38 cellular contexts compared by ENCODE assay signal in the genomic region with DNA sequence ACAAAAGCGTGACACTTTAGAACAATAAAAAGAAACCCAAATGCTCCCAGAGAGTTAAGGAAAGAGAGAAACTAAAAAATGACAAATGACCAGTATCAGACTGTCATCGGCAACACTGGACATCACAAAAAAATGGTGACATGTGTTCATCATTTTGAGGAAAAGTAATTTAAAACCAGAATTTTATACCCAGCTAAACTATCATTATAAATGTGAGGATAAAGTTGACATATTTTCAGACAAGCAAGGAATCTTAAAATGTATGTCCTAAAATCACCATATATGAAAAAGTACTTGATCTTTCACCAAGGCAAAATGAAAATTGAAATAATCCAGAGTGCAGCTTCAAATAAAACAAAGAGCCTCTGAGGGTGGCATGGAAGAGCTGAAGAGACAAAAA. TPM values are rescaled to one million over a fixed set of nuclear protein-coding genes. Genes with fewer than 3 reads are reported as not detected.
"Had no signal": no experiment of that assay in that cellular context is flagged by ENCODE, and none has a peak within 500 bp of the region (broad histone marks: within the 10 kb centered on the region; RNA-seq: fewer than 3 reads in every experiment).

No MANE protein-coding gene starts in this region.

- ATAC-seq: activated CD8-positive, alpha-beta T cell treated with anti-CD3 and anti-CD28 coated beads for 36 hours; activated naive CD4-positive, alpha-beta T cell treated with anti-CD3 and anti-CD28 coated beads, Interleukin-2, amount 50 U/mL, for 72 hours; activated T-helper 17 cell treated with anti-CD3 and anti-CD28 coated beads, Interleukin-2, amount 50 U/mL, for 72 hours; body of pancreas had no signal

- H3K27me3 Mint-ChIP-seq: activated CD8-positive, alpha-beta T cell treated with anti-CD3 and anti-CD28 coated beads for 36 hours; activated naive CD8-positive, alpha-beta T cell treated with anti-CD3 and anti-CD28 coated beads for 36 hours had no signal

- H3K4me1 Mint-ChIP-seq: activated B cell treated with CpG ODN at 0.5 μM for 24 hours; activated naive CD8-positive, alpha-beta T cell treated with anti-CD3 and anti-CD28 coated beads for 36 hours; activated T-helper 17 cell treated with anti-CD3 and anti-CD28 coated beads, Interleukin-2, amount 50 U/mL, for 72 hours had no signal

- H3K36me3 ChIP-seq: adrenal gland, brain microvascular endothelial cell, breast epithelium had no signal

- DNase-seq: activated B cell treated with CpG ODN at 0.5 μM for 24 hours; activated CD4-positive, alpha-beta memory T cell treated with anti-CD3 and anti-CD28 coated beads for 36 hours; activated CD4-positive, alpha-beta T cell treated with anti-CD3 and anti-CD28 coated beads for 4 hours; activated CD4-positive, alpha-beta T cell treated with anti-CD3 and anti-CD28 coated beads, Interleukin-2, amount 10 ng/mL, durations not matched to agents 24 days and 14 days; activated CD4-positive, alpha-beta T cell treated with anti-CD3 and anti-CD28 coated beads, Interleukin-2, amount 50 U/mL, for 1 hour; activated CD4-positive, alpha-beta T cell treated with anti-CD3 and anti-CD28 coated beads, Interleukin-2, amount 50 U/mL, for 4 hours; activated CD4-positive, CD25-positive, alpha-beta regulatory T cell treated with anti-CD3 and anti-CD28 coated beads, Interleukin-2, amount 50 U/mL, for 72 hours; activated CD8-positive, alpha-beta memory T cell treated with anti-CD3 and anti-CD28 coated beads, Interleukin-2, amount 50 U/mL, for 4 hours; activated CD8-positive, alpha-beta T cell treated with anti-CD3 and anti-CD28 coated beads for 36 hours; activated effector memory CD4-positive, alpha-beta T cell treated with anti-CD3 and anti-CD28 coated beads, Interleukin-2, amount 50 U/mL, for 16 hours; activated gamma-delta T cell treated with Interleukin-2 at 50 U/mL for 16 hours; activated naive CD4-positive, alpha-beta T cell; activated naive CD4-positive, alpha-beta T cell treated with anti-CD3 and anti-CD28 coated beads for 36 hours; activated naive CD8-positive, alpha-beta T cell treated with anti-CD3 and anti-CD28 coated beads for 36 hours; activated T-cell treated with anti-CD3 and anti-CD28 coated beads for 4 hours; activated T-cell treated with anti-CD3 and anti-CD28 coated beads, Interleukin-2, amount 50 U/mL, for 1 hour; activated T-cell treated with anti-CD3 and anti-CD28 coated beads, Interleukin-2, amount 50 U/mL, for 48 hours; adrenal gland; amniotic stem cell; aorta; body of pancreas; brain microvascular endothelial cell; central memory CD4-positive, alpha-beta T cell; T-helper 1 cell; T-helper 2 cell; T-helper 9 cell had no signal

- H3K4me3 Mint-ChIP-seq: activated B cell treated with CpG ODN at 0.5 μM for 24 hours; activated CD4-positive, alpha-beta memory T cell treated with anti-CD3 and anti-CD28 coated beads for 36 hours; activated CD4-positive, alpha-beta T cell treated with anti-CD3 and anti-CD28 coated beads, Interleukin-2, amount 10 ng/mL, durations not matched to agents 24 days and 14 days; activated CD8-positive, alpha-beta T cell treated with anti-CD3 and anti-CD28 coated beads for 36 hours; activated naive CD4-positive, alpha-beta T cell treated with anti-CD3 and anti-CD28 coated beads for 36 hours; activated naive CD8-positive, alpha-beta T cell treated with anti-CD3 and anti-CD28 coated beads for 36 hours; activated T-helper 1 cell treated with anti-CD3 and anti-CD28 coated beads, Interleukin-12 subunit alpha, Interleukin-12 subunit beta, Interleukin-2, Interleukin-4 antibody, amounts not matched to agents 30 ng/mL and 10 ng/mL and 1 ng/mL, durations not matched to agents 14 hours and 24 hours and 36 hours; activated T-helper 17 cell treated with anti-CD3 and anti-CD28 coated beads, Interleukin-2, amount 50 U/mL, for 72 hours; T-helper 1 cell treated with Interleukin-12 subunit alpha and Interleukin-12 subunit beta and Interleukin-4 antibody, amounts not matched to agents 30 μg/mL and 1 μg/mL, for 36 hours; T-helper 2 cell treated with Interferon-gamma antibody and Interleukin-4, amounts not matched to agents 5 μg/mL and 100 μg/mL, for 36 hours had no signal

- H3K4me1 ChIP-seq: adrenal gland, body of pancreas, breast epithelium had no signal

- H3K27me3 ChIP-seq: adrenal gland, body of pancreas, brain microvascular endothelial cell had no signal

- H3K27ac ChIP-seq: adrenal gland, body of pancreas, brain microvascular endothelial cell, breast epithelium had no signal

- H3K9me3 ChIP-seq: adrenal gland, body of pancreas had no signal

- H3K4me3 ChIP-seq: adrenal gland, body of pancreas, breast epithelium had no signal

- H3K27ac Mint-ChIP-seq: activated B cell treated with CpG ODN at 0.5 μM for 24 hours; activated CD4-positive, alpha-beta memory T cell treated with anti-CD3 and anti-CD28 coated beads for 36 hours; activated CD4-positive, alpha-beta T cell treated with anti-CD3 and anti-CD28 coated beads, Interleukin-2, amount 10 ng/mL, durations not matched to agents 24 days and 14 days; activated CD8-positive, alpha-beta T cell treated with anti-CD3 and anti-CD28 coated beads for 36 hours; activated naive CD4-positive, alpha-beta T cell treated with anti-CD3 and anti-CD28 coated beads for 36 hours; activated naive CD8-positive, alpha-beta T cell treated with anti-CD3 and anti-CD28 coated beads for 36 hours; activated T-helper 1 cell treated with anti-CD3 and anti-CD28 coated beads, Interleukin-12 subunit alpha, Interleukin-12 subunit beta, Interleukin-2, Interleukin-4 antibody, amounts not matched to agents 30 ng/mL and 10 ng/mL and 1 ng/mL, durations not matched to agents 14 hours and 24 hours and 36 hours; activated T-helper 17 cell treated with anti-CD3 and anti-CD28 coated beads, Interleukin-2, amount 50 U/mL, for 72 hours; T-helper 1 cell treated with Interleukin-12 subunit alpha and Interleukin-12 subunit beta and Interleukin-4 antibody, amounts not matched to agents 30 μg/mL and 1 μg/mL, for 36 hours; T-helper 2 cell treated with Interferon-gamma antibody and Interleukin-4, amounts not matched to agents 5 μg/mL and 100 μg/mL, for 36 hours had no signal

- FAIRE-seq: astrocyte, colon, TTC549 had no signal

RNA-seq across cellular contexts. Expression of a gene that starts 1.3 kb away (rescaled TPM):
- total RNA-seq: activated B cell treated with CpG ODN at 0.5 μM for 24 hours; activated CD4-positive, alpha-beta memory T cell treated with anti-CD3 and anti-CD28 coated beads for 36 hours; activated CD4-positive, alpha-beta T cell treated with anti-CD3 and anti-CD28 coated beads, Interleukin-2, amount 10 ng/mL, durations not matched to agents 24 days and 14 days; activated CD8-positive, alpha-beta memory T cell treated with anti-CD3 and anti-CD28 coated beads for 36 hours; activated CD8-positive, alpha-beta T cell treated with anti-CD3 and anti-CD28 coated beads for 36 hours; activated naive CD4-positive, alpha-beta T cell treated with anti-CD3 and anti-CD28 coated beads for 36 hours; activated naive CD4-positive, alpha-beta T cell treated with anti-CD3 and anti-CD28 coated beads, Interleukin-2, amount 50 U/mL, for 72 hours; activated naive CD8-positive, alpha-beta T cell treated with anti-CD3 and anti-CD28 coated beads for 36 hours; activated T-helper 1 cell treated with anti-CD3 and anti-CD28 coated beads, Interleukin-12 subunit alpha, Interleukin-12 subunit beta, Interleukin-2, Interleukin-4 antibody, amounts not matched to agents 30 ng/mL and 10 ng/mL and 1 ng/mL, durations not matched to agents 14 hours and 24 hours and 36 hours; activated T-helper 17 cell treated with anti-CD3 and anti-CD28 coated beads, Interleukin-2, amount 50 U/mL, for 72 hours; adrenal gland; aorta; astrocyte; body of pancreas; breast epithelium; cardiac septum; cerebellum had no signal
- polyA plus RNA-seq: adrenal gland, aorta had no signal

RNA-seq across cellular contexts. Expression of a gene that starts 7.7 kb away (rescaled TPM):
- total RNA-seq: activated B cell treated with CpG ODN at 0.5 μM for 24 hours; activated CD4-positive, alpha-beta memory T cell treated with anti-CD3 and anti-CD28 coated beads for 36 hours; activated CD4-positive, alpha-beta T cell treated with anti-CD3 and anti-CD28 coated beads, Interleukin-2, amount 10 ng/mL, durations not matched to agents 24 days and 14 days; activated CD8-positive, alpha-beta memory T cell treated with anti-CD3 and anti-CD28 coated beads for 36 hours; activated CD8-positive, alpha-beta T cell treated with anti-CD3 and anti-CD28 coated beads for 36 hours; activated naive CD4-positive, alpha-beta T cell treated with anti-CD3 and anti-CD28 coated beads for 36 hours; activated naive CD4-positive, alpha-beta T cell treated with anti-CD3 and anti-CD28 coated beads, Interleukin-2, amount 50 U/mL, for 72 hours; activated naive CD8-positive, alpha-beta T cell treated with anti-CD3 and anti-CD28 coated beads for 36 hours; activated T-helper 1 cell treated with anti-CD3 and anti-CD28 coated beads, Interleukin-12 subunit alpha, Interleukin-12 subunit beta, Interleukin-2, Interleukin-4 antibody, amounts not matched to agents 30 ng/mL and 10 ng/mL and 1 ng/mL, durations not matched to agents 14 hours and 24 hours and 36 hours; activated T-helper 17 cell treated with anti-CD3 and anti-CD28 coated beads, Interleukin-2, amount 50 U/mL, for 72 hours; adrenal gland; aorta; astrocyte; body of pancreas; breast epithelium; cardiac septum; cerebellum had no signal
- polyA plus RNA-seq: adrenal gland, aorta had no signal

RNA-seq across cellular contexts. Expression of a gene that starts 9.6 kb away (rescaled TPM):
- total RNA-seq: activated B cell treated with CpG ODN at 0.5 μM for 24 hours; activated CD4-positive, alpha-beta memory T cell treated with anti-CD3 and anti-CD28 coated beads for 36 hours; activated CD4-positive, alpha-beta T cell treated with anti-CD3 and anti-CD28 coated beads, Interleukin-2, amount 10 ng/mL, durations not matched to agents 24 days and 14 days; activated CD8-positive, alpha-beta memory T cell treated with anti-CD3 and anti-CD28 coated beads for 36 hours; activated CD8-positive, alpha-beta T cell treated with anti-CD3 and anti-CD28 coated beads for 36 hours; activated naive CD4-positive, alpha-beta T cell treated with anti-CD3 and anti-CD28 coated beads for 36 hours; activated naive CD4-positive, alpha-beta T cell treated with anti-CD3 and anti-CD28 coated beads, Interleukin-2, amount 50 U/mL, for 72 hours; activated naive CD8-positive, alpha-beta T cell treated with anti-CD3 and anti-CD28 coated beads for 36 hours; activated T-helper 1 cell treated with anti-CD3 and anti-CD28 coated beads, Interleukin-12 subunit alpha, Interleukin-12 subunit beta, Interleukin-2, Interleukin-4 antibody, amounts not matched to agents 30 ng/mL and 10 ng/mL and 1 ng/mL, durations not matched to agents 14 hours and 24 hours and 36 hours; activated T-helper 17 cell treated with anti-CD3 and anti-CD28 coated beads, Interleukin-2, amount 50 U/mL, for 72 hours; adrenal gland; aorta; astrocyte; body of pancreas; breast epithelium; cardiac septum; cerebellum had no signal
- polyA plus RNA-seq: adrenal gland, aorta had no signal

RNA-seq across cellular contexts. Expression of a gene that starts 12.9 kb away (rescaled TPM):
- total RNA-seq: activated B cell treated with CpG ODN at 0.5 μM for 24 hours; activated CD4-positive, alpha-beta memory T cell treated with anti-CD3 and anti-CD28 coated beads for 36 hours; activated CD4-positive, alpha-beta T cell treated with anti-CD3 and anti-CD28 coated beads, Interleukin-2, amount 10 ng/mL, durations not matched to agents 24 days and 14 days; activated CD8-positive, alpha-beta memory T cell treated with anti-CD3 and anti-CD28 coated beads for 36 hours; activated CD8-positive, alpha-beta T cell treated with anti-CD3 and anti-CD28 coated beads for 36 hours; activated naive CD4-positive, alpha-beta T cell treated with anti-CD3 and anti-CD28 coated beads for 36 hours; activated naive CD4-positive, alpha-beta T cell treated with anti-CD3 and anti-CD28 coated beads, Interleukin-2, amount 50 U/mL, for 72 hours; activated naive CD8-positive, alpha-beta T cell treated with anti-CD3 and anti-CD28 coated beads for 36 hours; activated T-helper 1 cell treated with anti-CD3 and anti-CD28 coated beads, Interleukin-12 subunit alpha, Interleukin-12 subunit beta, Interleukin-2, Interleukin-4 antibody, amounts not matched to agents 30 ng/mL and 10 ng/mL and 1 ng/mL, durations not matched to agents 14 hours and 24 hours and 36 hours; activated T-helper 17 cell treated with anti-CD3 and anti-CD28 coated beads, Interleukin-2, amount 50 U/mL, for 72 hours; adrenal gland; aorta; astrocyte; body of pancreas; breast epithelium; cardiac septum; cerebellum had no signal
- polyA plus RNA-seq: adrenal gland, aorta had no signal

RNA-seq across cellular contexts. Expression of a gene that starts 18.0 kb away (rescaled TPM):
- total RNA-seq: activated B cell treated with CpG ODN at 0.5 μM for 24 hours; activated CD4-positive, alpha-beta memory T cell treated with anti-CD3 and anti-CD28 coated beads for 36 hours; activated CD4-positive, alpha-beta T cell treated with anti-CD3 and anti-CD28 coated beads, Interleukin-2, amount 10 ng/mL, durations not matched to agents 24 days and 14 days; activated CD8-positive, alpha-beta memory T cell treated with anti-CD3 and anti-CD28 coated beads for 36 hours; activated CD8-positive, alpha-beta T cell treated with anti-CD3 and anti-CD28 coated beads for 36 hours; activated naive CD4-positive, alpha-beta T cell treated with anti-CD3 and anti-CD28 coated beads for 36 hours; activated naive CD4-positive, alpha-beta T cell treated with anti-CD3 and anti-CD28 coated beads, Interleukin-2, amount 50 U/mL, for 72 hours; activated naive CD8-positive, alpha-beta T cell treated with anti-CD3 and anti-CD28 coated beads for 36 hours; activated T-helper 1 cell treated with anti-CD3 and anti-CD28 coated beads, Interleukin-12 subunit alpha, Interleukin-12 subunit beta, Interleukin-2, Interleukin-4 antibody, amounts not matched to agents 30 ng/mL and 10 ng/mL and 1 ng/mL, durations not matched to agents 14 hours and 24 hours and 36 hours; activated T-helper 17 cell treated with anti-CD3 and anti-CD28 coated beads, Interleukin-2, amount 50 U/mL, for 72 hours; adrenal gland; aorta; astrocyte; body of pancreas; breast epithelium; cardiac septum; cerebellum had no signal
- polyA plus RNA-seq: adrenal gland, aorta had no signal
